Comparison of ENCODE assay signal across 19 cellular contexts in the genomic region with DNA sequence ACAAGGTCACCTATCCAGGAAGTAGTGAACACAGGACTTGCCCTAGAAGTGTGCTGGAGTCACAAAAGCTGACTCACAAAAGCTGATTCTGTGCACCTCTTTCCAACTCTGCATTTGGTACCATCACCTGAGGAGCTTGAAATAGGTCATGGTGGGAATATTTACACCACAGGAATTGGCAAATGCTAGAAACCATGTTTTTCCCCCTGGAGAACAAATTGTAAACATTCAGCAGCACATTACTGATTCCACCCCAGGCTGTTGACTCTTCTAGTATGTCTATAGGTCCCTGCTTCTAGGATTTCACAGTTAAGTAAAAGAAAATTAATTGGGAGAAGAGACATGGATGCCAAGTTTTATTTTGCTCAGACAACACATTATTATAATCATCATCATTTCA. TPM values are rescaled to one million over a fixed set of nuclear protein-coding genes. Genes with fewer than 3 reads are reported as not detected.
A peak's percentile ranks its signal among the peaks of the same experiment; 100 is the strongest.
DNase-seq lines count a peak whose midpoint lies in the region; ATAC-seq, FAIRE-seq and TF ChIP-seq lines count a peak whose summit lies in the region.
"Had no signal": no experiment of that assay in that cellular context is flagged by ENCODE, and none has a peak within 500 bp of the region (broad histone marks: within the 10 kb centered on the region; RNA-seq: fewer than 3 reads in every experiment).

No MANE protein-coding gene starts in this region.

- H3K9me3 Mint-ChIP-seq in CD8-positive, alpha-beta memory T cell, result no peaks in the 10 kb centered on the region
- H3K9me3 Mint-ChIP-seq in naive thymus-derived CD4-positive, alpha-beta T cell, result no peaks in the 10 kb centered on the region
- H3K9me3 Mint-ChIP-seq in stimulated activated effector memory CD8-positive, alpha-beta T cell treated with anti-CD3 and anti-CD28 coated beads, Interleukin-12 subunit alpha, Interleukin-12 subunit beta, amount 100 ng/mL, for 72 hours, result no peaks in the 10 kb centered on the region
- H3K9me3 Mint-ChIP-seq: CD4-positive, CD25-positive, alpha-beta regulatory T cell; IgD-negative memory B cell had no signal

- H3K27me3 Mint-ChIP-seq in CD8-positive, alpha-beta memory T cell, result no peaks in the 10 kb centered on the region
- H3K27me3 Mint-ChIP-seq in naive thymus-derived CD4-positive, alpha-beta T cell, result no peaks in the 10 kb centered on the region

- peak; percentile 32 for FAIRE-seq in bronchial epithelial cell (lab: Jason Lieb, UNC)
- FAIRE-seq: HepG2 had no signal

- H3K4me1 Mint-ChIP-seq in CD8-positive, alpha-beta memory T cell, result peaks cover 28 to 50% (median 39%) of the 10 kb centered on the region in 3 donors
- H3K4me1 Mint-ChIP-seq in naive thymus-derived CD4-positive, alpha-beta T cell, result peaks cover 0 to 29% (median 11%) of the 10 kb centered on the region in 7 donors
- peaks cover 77% of the 10 kb centered on the region for H3K4me1 Mint-ChIP-seq in stimulated activated effector memory CD8-positive, alpha-beta T cell treated with anti-CD3 and anti-CD28 coated beads, Interleukin-12 subunit alpha, Interleukin-12 subunit beta, amount 100 ng/mL, for 72 hours

- H3K4me2 ChIP-seq in OCI-LY7 (ENCODE audit: low read length), result no peak overlapping the region

- no peaks in the 10 kb centered on the region for H4K20me1 ChIP-seq in OCI-LY7 (ENCODE audit: insufficient read depth, low read length)

- peaks cover 37% of the 10 kb centered on the region for H3K4me1 ChIP-seq in CD8-positive, alpha-beta memory T cell (ENCODE audit: insufficient read depth, low read length)
- H3K4me1 ChIP-seq in naive thymus-derived CD4-positive, alpha-beta T cell (ENCODE audit: control insufficient read depth in 2 of 2, insufficient read depth in 2 of 2, low read length in 2 of 2), result peaks cover 9 to 16% of the 10 kb centered on the region in 2 donors
- no peaks in the 10 kb centered on the region for H3K4me1 ChIP-seq in OCI-LY7 (ENCODE audit: insufficient read depth, low read length, poor library complexity, severe bottlenecking)
- H3K4me1 ChIP-seq: BE2C had no signal

- H3K9me2 ChIP-seq in OCI-LY7 (ENCODE audit: insufficient read depth, low read length), result no peaks in the 10 kb centered on the region

- no peaks in the 10 kb centered on the region for H3K27me3 ChIP-seq in CD8-positive, alpha-beta memory T cell (ENCODE audit: insufficient read depth, low read length, poor library complexity, severe bottlenecking)
- peaks cover 4% of the 10 kb centered on the region for H3K27me3 ChIP-seq in bronchial epithelial cell (ENCODE audit: control insufficient read depth, insufficient read depth, low read length)
- no peaks in the 10 kb centered on the region for H3K27me3 ChIP-seq in naive thymus-derived CD4-positive, alpha-beta T cell (ENCODE audit: control insufficient read depth in 2 of 2, insufficient read depth in 2 of 2, low read length in 2 of 2)
- H3K27me3 ChIP-seq: BE2C had no signal

- POLR2A ChIA-PET in CD8-positive, alpha-beta memory T cell (lab: Charles Lee), result no interaction called here
- POLR2A ChIA-PET in naive thymus-derived CD4-positive, alpha-beta T cell (lab: Charles Lee), result no interaction called here
- POLR2A ChIA-PET in OCI-LY7 (lab: Charles Lee), result no interaction called here

- no peak for TF ChIP-seq CTCF in bronchial epithelial cell (IDR thresholded peaks at IDR 0.05; ENCODE audit: insufficient read depth, low read length, severe bottlenecking)
- no peak for TF ChIP-seq CTCF in OCI-LY7 (conservative IDR thresholded peaks at IDR 0.05; ENCODE audit: low read length)

- intact Hi-C loops in naive thymus-derived CD4-positive, alpha-beta T cell (cut with micrococcal nuclease), result no loop called here
- intact Hi-C loops in OCI-LY7 (cut with micrococcal nuclease; ENCODE audit: unreplicated experiment), result no loop called here

- no peaks in the 10 kb centered on the region for H3K36me3 ChIP-seq in CD8-positive, alpha-beta memory T cell (ENCODE audit: insufficient read depth, low read length)
- no peaks in the 10 kb centered on the region for H3K36me3 ChIP-seq in bronchial epithelial cell (ENCODE audit: control insufficient read depth, insufficient read depth, low read length)
- no peaks in the 10 kb centered on the region for H3K36me3 ChIP-seq in naive thymus-derived CD4-positive, alpha-beta T cell (ENCODE audit: control insufficient read depth in 2 of 3, insufficient read depth in 3 of 3, low read length in 3 of 3)
- no peaks in the 10 kb centered on the region for H3K36me3 ChIP-seq in OCI-LY7 (ENCODE audit: insufficient read depth, low read length)
- H3K36me3 ChIP-seq: BE2C had no signal

- H2AFZ ChIP-seq in OCI-LY7 (ENCODE audit: low read length), result no peak overlapping the region

- no peaks in the 10 kb centered on the region for H3K36me3 Mint-ChIP-seq in CD8-positive, alpha-beta memory T cell
- no peaks in the 10 kb centered on the region for H3K36me3 Mint-ChIP-seq in naive thymus-derived CD4-positive, alpha-beta T cell
- no peaks in the 10 kb centered on the region for H3K36me3 Mint-ChIP-seq in stimulated activated effector memory CD8-positive, alpha-beta T cell treated with anti-CD3 and anti-CD28 coated beads, Interleukin-12 subunit alpha, Interleukin-12 subunit beta, amount 100 ng/mL, for 72 hours
- H3K36me3 Mint-ChIP-seq: CD4-positive, CD25-positive, alpha-beta regulatory T cell; IgD-negative memory B cell had no signal

- no TSS peak for BruUV-seq in OCI-LY7 (replicated peaks; lab: Mats Ljungman, UMichigan)

- in situ Hi-C loops in ACHN (cut with HindIII; ENCODE audit: low pct_ligation_motif_present, low pct_unique_long_range_greater_than_20kb, low sequenced_read_pairs), result no loop called here

- H3K4me3 ChIP-seq in CD8-positive, alpha-beta memory T cell (ENCODE audit: low read length), result no peak overlapping the region
- H3K4me3 ChIP-seq in bronchial epithelial cell (ENCODE audit: low read depth, low read length), result no peak overlapping the region
- H3K4me3 ChIP-seq in naive thymus-derived CD4-positive, alpha-beta T cell (ENCODE audit: low read length), result no peak overlapping the region
- H3K4me3 ChIP-seq in OCI-LY7 (ENCODE audit: low read depth, low read length, poor library complexity, severe bottlenecking), result no peak overlapping the region

- DNase-seq in CD8-positive, alpha-beta memory T cell, result no peak
- DNase-seq in bronchial epithelial cell (ENCODE audit: low read depth) (no peak), OCI-LY7 (ENCODE audit: low spot score) (no peak), ACHN (no peak)
- DNase-seq in naive thymus-derived CD4-positive, alpha-beta T cell, result no peak
- DNase-seq in stimulated activated effector memory CD8-positive, alpha-beta T cell treated with anti-CD3 and anti-CD28 coated beads, Interleukin-12 subunit alpha, Interleukin-12 subunit beta, amount 100 ng/mL, for 72 hours (ENCODE audit: low spot score in 2 of 2), result no peak
- DNase-seq: BE2C; C1 segment of cervical spinal cord; CD4-positive, CD25-positive, alpha-beta regulatory T cell; DMS153; DMS79; GF-D8; GOT3; H7 had no signal

- CTCF ChIA-PET in CD8-positive, alpha-beta memory T cell (lab: Charles Lee), result no interaction called here
- CTCF ChIA-PET in naive thymus-derived CD4-positive, alpha-beta T cell (lab: Charles Lee), result no interaction called here
- CTCF ChIA-PET in OCI-LY7 (lab: Charles Lee; ENCODE audit: unreplicated experiment), result interaction anchor here (0.6 kb wide), 1 partner anchor 192 kb away, joined by 3 read pairs; no protein-coding TSS in a partner anchor

- ATAC-seq in naive thymus-derived CD4-positive, alpha-beta T cell, result no peak
- ATAC-seq in stimulated activated effector memory CD8-positive, alpha-beta T cell treated with anti-CD3 and anti-CD28 coated beads, Interleukin-12 subunit alpha, Interleukin-12 subunit beta, amount 100 ng/mL, for 72 hours, result no peak
- ATAC-seq in HG03342 (IDR thresholded peaks at IDR 0.05; ENCODE audit: unreplicated experiment), result no peak
- ATAC-seq: HCT116, HepG2 had no signal

- H3K79me2 ChIP-seq in OCI-LY7 (ENCODE audit: insufficient read depth, low read depth, low read length), result no peaks in the 10 kb centered on the region

- H3K27ac Mint-ChIP-seq in CD8-positive, alpha-beta memory T cell, result peak overlapping the region in 5 of 8 donors; percentile 33 to 79 (median 73)
- H3K27ac Mint-ChIP-seq in naive thymus-derived CD4-positive, alpha-beta T cell, result peak overlapping the region in 6 of 9 donors; percentile 18 to 82 (median 26)
- peak overlapping the region; percentile 63 for H3K27ac Mint-ChIP-seq in stimulated activated effector memory CD8-positive, alpha-beta T cell treated with anti-CD3 and anti-CD28 coated beads, Interleukin-12 subunit alpha, Interleukin-12 subunit beta, amount 100 ng/mL, for 72 hours

- no peaks in the 10 kb centered on the region for H3K9me3 ChIP-seq in CD8-positive, alpha-beta memory T cell (ENCODE audit: low read length)
- H3K9me3 ChIP-seq in naive thymus-derived CD4-positive, alpha-beta T cell (ENCODE audit: control insufficient read depth in 2 of 3, low read length in 3 of 3), result no peaks in the 10 kb centered on the region
- H3K9me3 ChIP-seq in OCI-LY7 (ENCODE audit: low read length), result no peaks in the 10 kb centered on the region
- H3K9me3 ChIP-seq: BE2C had no signal

- no peak overlapping the region for H3K27ac ChIP-seq in CD8-positive, alpha-beta memory T cell (ENCODE audit: low read depth, low read length)
- no peak overlapping the region for H3K27ac ChIP-seq in naive thymus-derived CD4-positive, alpha-beta T cell (ENCODE audit: low read depth, low read length)
- H3K27ac ChIP-seq in OCI-LY7 (ENCODE audit: low read depth, low read length, poor library complexity, severe bottlenecking), result no peak overlapping the region

- H3K4me3 Mint-ChIP-seq in CD8-positive, alpha-beta memory T cell, result no peak overlapping the region
- no peak overlapping the region for H3K4me3 Mint-ChIP-seq in naive thymus-derived CD4-positive, alpha-beta T cell
- no peak overlapping the region for H3K4me3 Mint-ChIP-seq in stimulated activated effector memory CD8-positive, alpha-beta T cell treated with anti-CD3 and anti-CD28 coated beads, Interleukin-12 subunit alpha, Interleukin-12 subunit beta, amount 100 ng/mL, for 72 hours
- H3K4me3 Mint-ChIP-seq: CD4-positive, CD25-positive, alpha-beta regulatory T cell; IgD-negative memory B cell had no signal

RNA-seq across cellular contexts. Expression of a gene that starts 24.8 kb away (rescaled TPM):
- total RNA-seq in CD8-positive, alpha-beta memory T cell, result 1 to 10 TPM in 1 of 2 experiments, under 1 TPM in 1; 0.73 to 1.1 TPM
- polyA plus RNA-seq in CD8-positive, alpha-beta memory T cell, result 2.6 TPM
- total RNA-seq in bronchial epithelial cell (not detected in 2 replicates), OCI-LY7 (2022) (0.21 and 0.28 TPM in 2 replicates)
- total RNA-seq in naive thymus-derived CD4-positive, alpha-beta T cell, result 1 to 10 TPM in 4 of 5 experiments, under 1 TPM in 1; 0.97 to 6.2 (median 2.5) TPM
- under 1 TPM; 0.32 to 0.38 TPM for polyA plus RNA-seq in naive thymus-derived CD4-positive, alpha-beta T cell
- 0.09 TPM in 1 of 2 replicates, not detected in the other for total RNA-seq in OCI-LY7 (2014; rRNA removed; shearing (Covaris generic))
- total RNA-seq: Daoy, HepG2 had no signal
- polyA plus RNA-seq: HepG2 had no signal
